ENCODE assay signal across 11 cellular contexts in the genomic region with DNA sequence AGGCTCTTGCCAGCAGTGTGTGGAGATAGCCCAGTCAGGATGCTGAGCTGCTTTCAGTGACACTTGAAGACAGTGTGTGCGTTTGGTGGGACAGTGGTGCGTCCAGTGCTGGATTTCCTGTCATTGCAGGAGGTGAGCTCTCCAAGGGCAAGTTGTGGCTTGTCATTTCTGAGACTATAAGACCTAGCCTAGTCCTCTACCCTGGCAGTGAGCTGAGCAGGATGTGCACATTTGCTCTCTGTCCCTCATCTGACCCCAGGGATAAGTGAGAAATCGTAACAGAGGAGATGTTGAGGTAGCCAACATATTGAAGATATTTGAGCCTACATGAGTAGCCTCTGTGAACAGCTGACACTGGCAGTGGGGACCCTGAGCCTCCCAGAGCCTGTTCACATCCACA.
"Had no signal": no experiment of that assay in that cellular context is flagged by ENCODE, and none has a peak within 500 bp of the region (broad histone marks: within the 10 kb centered on the region; RNA-seq: fewer than 3 reads in every experiment).

No MANE protein-coding gene starts in this region.

- ATAC-seq: activated T-cell treated with anti-CD3 and anti-CD28 coated beads, Interleukin-2, amount 50 U/mL, for 72 hours; left colon; mucosa of descending colon; naive thymus-derived CD8-positive, alpha-beta T cell; right lobe of liver had no signal

- H3K27me3 ChIP-seq: heart left ventricle, right lobe of liver had no signal

- H3K9me3 ChIP-seq: heart left ventricle, mucosa of descending colon, right lobe of liver had no signal

- H3K27ac ChIP-seq: heart left ventricle, right lobe of liver had no signal

- H3K4me3 ChIP-seq: heart left ventricle, mucosa of descending colon, right lobe of liver had no signal

- DNase-seq: activated CD4-positive, alpha-beta T cell treated with anti-CD3 and anti-CD28 coated beads, Interleukin-2, amount 50 U/mL, for 4 hours; activated naive CD8-positive, alpha-beta T cell treated with anti-CD3 and anti-CD28 coated beads, Interleukin-2, amount 10 ng/mL, durations not matched to agents 7 days and 5 days; activated T-cell treated with anti-CD3 and anti-CD28 coated beads, Interleukin-2, amount 50 U/mL, for 72 hours; aorta; heart left ventricle; left colon; mucosa of descending colon; naive thymus-derived CD8-positive, alpha-beta T cell; right lobe of liver; stimulated activated naive CD4-positive, alpha-beta T cell; substantia nigra had no signal
